Comparison of ENCODE assay signal across 8 cellular contexts in genomic region chr16:67431077-67431804, GRCh38. TPM values are rescaled to one million over a fixed set of nuclear protein-coding genes. Genes with fewer than 3 reads are reported as not detected.
A peak's percentile ranks its signal among the peaks of the same experiment; 100 is the strongest.
DNase-seq lines count a peak whose midpoint lies in the region; ATAC-seq and TF ChIP-seq lines count a peak whose summit lies in the region.

Gene HSD11B2 (plus strand): TSS chr16:67431121. CDS start chr16:67431249, 128 bp downstream.

- no peaks in the 10 kb centered on the region for H4K20me1 ChIP-seq in KMS-11 (ENCODE audit: insufficient read depth)

- H3K4me1 ChIP-seq in KMS-11 (ENCODE audit: low read depth, poor library complexity, severe bottlenecking) (no peaks in the 10 kb centered on the region), muscle layer of colon (ENCODE audit: insufficient read depth, low read length) (peaks cover 15% of the 10 kb centered on the region), urinary bladder (ENCODE audit: insufficient read depth) (no peaks in the 10 kb centered on the region)

- no peaks in the 10 kb centered on the region for H3K36me3 Mint-ChIP-seq in activated CD4-positive, alpha-beta memory T cell treated with anti-CD3 and anti-CD28 coated beads for 36 hours

- TF ChIP-seq CTCF in KMS-11 (conservative IDR thresholded peaks at IDR 0.05; ENCODE audit: low read depth, low read length): no peak

- H3K36me3 ChIP-seq in KMS-11 (ENCODE audit: insufficient read depth) (no peaks in the 10 kb centered on the region), muscle layer of colon (ENCODE audit: insufficient read depth, low read length) (no peaks in the 10 kb centered on the region), urinary bladder (ENCODE audit: insufficient read depth) (no peaks in the 10 kb centered on the region)

- POLR2A ChIA-PET in activated CD4-positive, alpha-beta memory T cell treated with anti-CD3 and anti-CD28 coated beads for 36 hours (lab: Charles Lee): interaction anchor here (0.5 to 1.8 kb wide), 2 partner anchors 15 to 19 kb away, joined by 3 to 4 read pairs; partner anchors contain the start of gene ZDHHC1

- DNase-seq in DMS79 (lab: John Stamatoyannopoulos, UW): peak; percentile 23
- peak; percentile 36 for DNase-seq in activated CD4-positive, alpha-beta memory T cell treated with anti-CD3 and anti-CD28 coated beads for 36 hours

- H3K4me3 ChIP-seq in KMS-11 (IDR thresholded peaks at IDR 0.05; ENCODE audit: insufficient read depth, low read depth, low read length) (no peak within 1 kb of the TSS), muscle layer of colon (ENCODE audit: low read depth in 1 of 2, low read length in 2 of 2) (peak within 1 kb of the TSS; percentile 41 to 52), urinary bladder (ENCODE audit: low read depth, low read length) (peak within 1 kb of the TSS; percentile 48)

- no peaks in the 10 kb centered on the region for H3K9me3 ChIP-seq in muscle layer of colon (ENCODE audit: low read length)

- H3K4me3 Mint-ChIP-seq in activated CD4-positive, alpha-beta memory T cell treated with anti-CD3 and anti-CD28 coated beads for 36 hours: peak within 1 kb of the TSS; percentile 67

- peaks cover 22% of the 10 kb centered on the region for H3K27me3 ChIP-seq in KMS-11 (ENCODE audit: insufficient read depth, low read depth)
- peaks cover 0 to 7% of the 10 kb centered on the region in 2 donors for H3K27me3 ChIP-seq in muscle layer of colon (ENCODE audit: control insufficient read depth in 1 of 2, insufficient read depth in 2 of 2, low read length in 2 of 2)

- peaks cover 28% of the 10 kb centered on the region for H3K27me3 Mint-ChIP-seq in activated CD4-positive, alpha-beta memory T cell treated with anti-CD3 and anti-CD28 coated beads for 36 hours

- CTCF ChIA-PET in activated CD4-positive, alpha-beta memory T cell treated with anti-CD3 and anti-CD28 coated beads for 36 hours (lab: Charles Lee): interaction anchor here (1.0 to 1.5 kb wide), 7 partner anchors 8 to 183 kb away, joined by 3 to 6 read pairs (median 4); partner anchors contain the start of gene FHOD1

- H3K9me3 Mint-ChIP-seq in activated CD4-positive, alpha-beta memory T cell treated with anti-CD3 and anti-CD28 coated beads for 36 hours: no peaks in the 10 kb centered on the region

- no peaks in the 10 kb centered on the region for H3K79me2 ChIP-seq in KMS-11 (ENCODE audit: insufficient read depth, low read depth)

- H3K27ac ChIP-seq in KMS-11 (no peak within 1 kb of the TSS), muscle layer of colon (ENCODE audit: low read depth, low read length) (peak within 1 kb of the TSS; percentile 74), urinary bladder (ENCODE audit: low read depth) (no peak within 1 kb of the TSS)

- ATAC-seq in esophagus mucosa: peak; percentile 55
- ATAC-seq in GM21528 (IDR thresholded peaks at IDR 0.05; ENCODE audit: low FRiP score, unreplicated experiment): no peak
- no peak for ATAC-seq in HG03196 (IDR thresholded peaks at IDR 0.05; ENCODE audit: unreplicated experiment)

- H3K4me2 ChIP-seq in KMS-11: peak within 1 kb of the TSS; percentile 46

- H3K27ac Mint-ChIP-seq in activated CD4-positive, alpha-beta memory T cell treated with anti-CD3 and anti-CD28 coated beads for 36 hours: no peak within 1 kb of the TSS

- H3K9ac ChIP-seq in KMS-11 (no peak within 1 kb of the TSS; the same call in 1 of the 2 replicates), muscle layer of colon (ENCODE audit: low read length) (no peak within 1 kb of the TSS)

- peaks cover 10% of the 10 kb centered on the region for H3K4me1 Mint-ChIP-seq in activated CD4-positive, alpha-beta memory T cell treated with anti-CD3 and anti-CD28 coated beads for 36 hours (ENCODE audit: low read depth)

- intact Hi-C loops in activated CD4-positive, alpha-beta memory T cell treated with anti-CD3 and anti-CD28 coated beads for 36 hours (cut with micrococcal nuclease): no loop called here

- H2AFZ ChIP-seq in KMS-11 (ENCODE audit: low read depth): peak within 1 kb of the TSS; percentile 52

- 2% methylated on average over 74 of the region's 79 CpGs for WGBS in urinary bladder

RNA-seq across cellular contexts. Expression of gene HSD11B2, which starts in this region (rescaled TPM):
- total RNA-seq in activated CD4-positive, alpha-beta memory T cell treated with anti-CD3 and anti-CD28 coated beads for 36 hours: 1 to 10 TPM in 1 of 2 experiments, under 1 TPM in 1; 0.71 to 1.3 TPM
- total RNA-seq in esophagus mucosa (6.6 TPM), urinary bladder (6.9 TPM)
- polyA plus RNA-seq in urinary bladder: 1.9 TPM
